ENCODE assay signal across 1 cellular context in the genomic region with DNA sequence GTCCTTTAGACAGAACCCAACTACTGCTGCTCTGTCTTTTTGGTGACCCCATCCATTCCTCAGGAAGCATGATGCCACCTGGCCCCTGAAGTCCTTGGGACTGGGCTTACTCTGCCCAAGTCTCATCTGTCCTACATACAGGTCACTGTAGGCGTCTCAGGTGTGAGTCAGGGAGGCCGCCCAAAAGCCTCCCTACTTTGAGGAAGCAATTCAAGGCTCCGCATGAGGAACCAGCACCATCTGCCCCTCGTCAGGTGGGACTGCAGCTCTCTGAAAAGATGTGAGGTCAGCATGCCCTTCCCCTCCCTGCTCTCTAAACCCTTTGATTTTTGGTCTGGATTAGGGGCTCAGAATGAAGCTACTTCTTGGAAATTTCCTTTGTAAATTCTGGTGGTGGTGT.
A peak's percentile ranks its signal among the peaks of the same experiment; 100 is the strongest.
TF ChIP-seq lines count a peak whose summit lies in the region.

No MANE protein-coding gene starts in this region.

TF ChIP-seq in GM12878, 131 proteins besides CTCF, POLR2A, EP300 and RAD21 (continued from another document):
- TF ChIP-seq, protein P1, sequence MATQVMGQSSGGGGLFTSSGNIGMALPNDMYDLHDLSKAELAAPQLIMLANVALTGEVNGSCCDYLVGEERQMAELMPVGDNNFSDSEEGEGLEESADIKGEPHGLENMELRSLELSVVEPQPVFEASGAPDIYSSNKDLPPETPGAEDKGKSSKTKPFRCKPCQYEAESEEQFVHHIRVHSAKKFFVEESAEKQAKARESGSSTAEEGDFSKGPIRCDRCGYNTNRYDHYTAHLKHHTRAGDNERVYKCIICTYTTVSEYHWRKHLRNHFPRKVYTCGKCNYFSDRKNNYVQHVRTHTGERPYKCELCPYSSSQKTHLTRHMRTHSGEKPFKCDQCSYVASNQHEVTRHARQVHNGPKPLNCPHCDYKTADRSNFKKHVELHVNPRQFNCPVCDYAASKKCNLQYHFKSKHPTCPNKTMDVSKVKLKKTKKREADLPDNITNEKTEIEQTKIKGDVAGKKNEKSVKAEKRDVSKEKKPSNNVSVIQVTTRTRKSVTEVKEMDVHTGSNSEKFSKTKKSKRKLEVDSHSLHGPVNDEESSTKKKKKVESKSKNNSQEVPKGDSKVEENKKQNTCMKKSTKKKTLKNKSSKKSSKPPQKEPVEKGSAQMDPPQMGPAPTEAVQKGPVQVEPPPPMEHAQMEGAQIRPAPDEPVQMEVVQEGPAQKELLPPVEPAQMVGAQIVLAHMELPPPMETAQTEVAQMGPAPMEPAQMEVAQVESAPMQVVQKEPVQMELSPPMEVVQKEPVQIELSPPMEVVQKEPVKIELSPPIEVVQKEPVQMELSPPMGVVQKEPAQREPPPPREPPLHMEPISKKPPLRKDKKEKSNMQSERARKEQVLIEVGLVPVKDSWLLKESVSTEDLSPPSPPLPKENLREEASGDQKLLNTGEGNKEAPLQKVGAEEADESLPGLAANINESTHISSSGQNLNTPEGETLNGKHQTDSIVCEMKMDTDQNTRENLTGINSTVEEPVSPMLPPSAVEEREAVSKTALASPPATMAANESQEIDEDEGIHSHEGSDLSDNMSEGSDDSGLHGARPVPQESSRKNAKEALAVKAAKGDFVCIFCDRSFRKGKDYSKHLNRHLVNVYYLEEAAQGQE (IDR thresholded peaks at IDR 0.05; ENCODE audit: low read depth, low read length): no peak
- 0 out of 2 replicates have a peak, but pooled peaks have one; percentile 7 for TF ChIP-seq RUNX3 (IDR thresholded peaks at IDR 0.05; ENCODE audit: low read length)
- TF ChIP-seq ZNF207 (IDR thresholded peaks at IDR 0.05; ENCODE audit: borderline replicate concordance): 0 out of 2 replicates have a peak, but pooled peaks have one; percentile 31
- TF ChIP-seq, protein P2, sequence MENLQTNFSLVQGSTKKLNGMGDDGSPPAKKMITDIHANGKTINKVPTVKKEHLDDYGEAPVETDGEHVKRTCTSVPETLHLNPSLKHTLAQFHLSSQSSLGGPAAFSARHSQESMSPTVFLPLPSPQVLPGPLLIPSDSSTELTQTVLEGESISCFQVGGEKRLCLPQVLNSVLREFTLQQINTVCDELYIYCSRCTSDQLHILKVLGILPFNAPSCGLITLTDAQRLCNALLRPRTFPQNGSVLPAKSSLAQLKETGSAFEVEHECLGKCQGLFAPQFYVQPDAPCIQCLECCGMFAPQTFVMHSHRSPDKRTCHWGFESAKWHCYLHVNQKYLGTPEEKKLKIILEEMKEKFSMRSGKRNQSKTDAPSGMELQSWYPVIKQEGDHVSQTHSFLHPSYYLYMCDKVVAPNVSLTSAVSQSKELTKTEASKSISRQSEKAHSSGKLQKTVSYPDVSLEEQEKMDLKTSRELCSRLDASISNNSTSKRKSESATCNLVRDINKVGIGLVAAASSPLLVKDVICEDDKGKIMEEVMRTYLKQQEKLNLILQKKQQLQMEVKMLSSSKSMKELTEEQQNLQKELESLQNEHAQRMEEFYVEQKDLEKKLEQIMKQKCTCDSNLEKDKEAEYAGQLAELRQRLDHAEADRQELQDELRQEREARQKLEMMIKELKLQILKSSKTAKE (IDR thresholded peaks at IDR 0.05; ENCODE audit: low read depth, poor library complexity, severe bottlenecking): no peak
- TF ChIP-seq KAT2A (conservative IDR thresholded peaks at IDR 0.05; ENCODE audit: control insufficient read depth, low read depth, low read length): no peak
- no peak for TF ChIP-seq HDGF (IDR thresholded peaks at IDR 0.05)
- no peak for TF ChIP-seq CBX3 (IDR thresholded peaks at IDR 0.05; ENCODE audit: borderline replicate concordance, low read depth)
- TF ChIP-seq, protein P3, sequence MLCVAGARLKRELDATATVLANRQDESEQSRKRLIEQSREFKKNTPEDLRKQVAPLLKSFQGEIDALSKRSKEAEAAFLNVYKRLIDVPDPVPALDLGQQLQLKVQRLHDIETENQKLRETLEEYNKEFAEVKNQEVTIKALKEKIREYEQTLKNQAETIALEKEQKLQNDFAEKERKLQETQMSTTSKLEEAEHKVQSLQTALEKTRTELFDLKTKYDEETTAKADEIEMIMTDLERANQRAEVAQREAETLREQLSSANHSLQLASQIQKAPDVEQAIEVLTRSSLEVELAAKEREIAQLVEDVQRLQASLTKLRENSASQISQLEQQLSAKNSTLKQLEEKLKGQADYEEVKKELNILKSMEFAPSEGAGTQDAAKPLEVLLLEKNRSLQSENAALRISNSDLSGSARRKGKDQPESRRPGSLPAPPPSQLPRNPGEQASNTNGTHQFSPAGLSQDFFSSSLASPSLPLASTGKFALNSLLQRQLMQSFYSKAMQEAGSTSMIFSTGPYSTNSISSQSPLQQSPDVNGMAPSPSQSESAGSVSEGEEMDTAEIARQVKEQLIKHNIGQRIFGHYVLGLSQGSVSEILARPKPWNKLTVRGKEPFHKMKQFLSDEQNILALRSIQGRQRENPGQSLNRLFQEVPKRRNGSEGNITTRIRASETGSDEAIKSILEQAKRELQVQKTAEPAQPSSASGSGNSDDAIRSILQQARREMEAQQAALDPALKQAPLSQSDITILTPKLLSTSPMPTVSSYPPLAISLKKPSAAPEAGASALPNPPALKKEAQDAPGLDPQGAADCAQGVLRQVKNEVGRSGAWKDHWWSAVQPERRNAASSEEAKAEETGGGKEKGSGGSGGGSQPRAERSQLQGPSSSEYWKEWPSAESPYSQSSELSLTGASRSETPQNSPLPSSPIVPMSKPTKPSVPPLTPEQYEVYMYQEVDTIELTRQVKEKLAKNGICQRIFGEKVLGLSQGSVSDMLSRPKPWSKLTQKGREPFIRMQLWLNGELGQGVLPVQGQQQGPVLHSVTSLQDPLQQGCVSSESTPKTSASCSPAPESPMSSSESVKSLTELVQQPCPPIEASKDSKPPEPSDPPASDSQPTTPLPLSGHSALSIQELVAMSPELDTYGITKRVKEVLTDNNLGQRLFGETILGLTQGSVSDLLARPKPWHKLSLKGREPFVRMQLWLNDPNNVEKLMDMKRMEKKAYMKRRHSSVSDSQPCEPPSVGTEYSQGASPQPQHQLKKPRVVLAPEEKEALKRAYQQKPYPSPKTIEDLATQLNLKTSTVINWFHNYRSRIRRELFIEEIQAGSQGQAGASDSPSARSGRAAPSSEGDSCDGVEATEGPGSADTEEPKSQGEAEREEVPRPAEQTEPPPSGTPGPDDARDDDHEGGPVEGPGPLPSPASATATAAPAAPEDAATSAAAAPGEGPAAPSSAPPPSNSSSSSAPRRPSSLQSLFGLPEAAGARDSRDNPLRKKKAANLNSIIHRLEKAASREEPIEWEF (IDR thresholded peaks at IDR 0.05; ENCODE audit: insufficient replicate concordance, low read depth, low read length): no peak
- TF ChIP-seq HCFC1 (IDR thresholded peaks at IDR 0.05; ENCODE audit: low read length): no peak
- TF ChIP-seq, protein P4, sequence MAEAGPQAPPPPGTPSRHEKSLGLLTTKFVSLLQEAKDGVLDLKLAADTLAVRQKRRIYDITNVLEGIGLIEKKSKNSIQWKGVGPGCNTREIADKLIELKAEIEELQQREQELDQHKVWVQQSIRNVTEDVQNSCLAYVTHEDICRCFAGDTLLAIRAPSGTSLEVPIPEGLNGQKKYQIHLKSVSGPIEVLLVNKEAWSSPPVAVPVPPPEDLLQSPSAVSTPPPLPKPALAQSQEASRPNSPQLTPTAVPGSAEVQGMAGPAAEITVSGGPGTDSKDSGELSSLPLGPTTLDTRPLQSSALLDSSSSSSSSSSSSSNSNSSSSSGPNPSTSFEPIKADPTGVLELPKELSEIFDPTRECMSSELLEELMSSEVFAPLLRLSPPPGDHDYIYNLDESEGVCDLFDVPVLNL (IDR thresholded peaks at IDR 0.05; ENCODE audit: low read depth, low read length): no peak
- no peak for TF ChIP-seq SIN3A (IDR thresholded peaks at IDR 0.05; ENCODE audit: low read depth, low read length)
- no peak for TF ChIP-seq POU2F2 (IDR thresholded peaks at IDR 0.05; ENCODE audit: borderline replicate concordance, low read depth, low read length)
- 0 out of 2 replicates have a peak, but pooled peaks have one; percentile 22 for TF ChIP-seq NR2F1 (conservative IDR thresholded peaks at IDR 0.05)
- no peak for TF ChIP-seq BRCA1 (IDR thresholded peaks at IDR 0.05; ENCODE audit: low read depth, low read length)
- TF ChIP-seq, protein P5, sequence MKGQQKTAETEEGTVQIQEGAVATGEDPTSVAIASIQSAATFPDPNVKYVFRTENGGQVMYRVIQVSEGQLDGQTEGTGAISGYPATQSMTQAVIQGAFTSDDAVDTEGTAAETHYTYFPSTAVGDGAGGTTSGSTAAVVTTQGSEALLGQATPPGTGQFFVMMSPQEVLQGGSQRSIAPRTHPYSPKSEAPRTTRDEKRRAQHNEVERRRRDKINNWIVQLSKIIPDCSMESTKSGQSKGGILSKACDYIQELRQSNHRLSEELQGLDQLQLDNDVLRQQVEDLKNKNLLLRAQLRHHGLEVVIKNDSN (IDR thresholded peaks at IDR 0.05; ENCODE audit: borderline replicate concordance, extremely low read length, insufficient read depth, low read depth, low read length): no peak
- no peak for TF ChIP-seq SPI1 (IDR thresholded peaks at IDR 0.05; ENCODE audit: borderline replicate concordance, insufficient read depth, low read depth, low read length)
- no peak for TF ChIP-seq CREB1 (IDR thresholded peaks at IDR 0.05; ENCODE audit: low read depth)
- no peak for TF ChIP-seq BACH1 (IDR thresholded peaks at IDR 0.05; ENCODE audit: borderline replicate concordance)
- TF ChIP-seq SREBF2 (IDR thresholded peaks at IDR 0.05; ENCODE audit: low read length): no peak
- TF ChIP-seq YY1 (IDR thresholded peaks at IDR 0.05; ENCODE audit: low read depth, low read length): 0 out of 2 replicates have a peak, but pooled peaks have one; percentile 47
- TF ChIP-seq IKZF1 (conservative IDR thresholded peaks at IDR 0.05): peak; percentile 36
- TF ChIP-seq, protein P6, sequence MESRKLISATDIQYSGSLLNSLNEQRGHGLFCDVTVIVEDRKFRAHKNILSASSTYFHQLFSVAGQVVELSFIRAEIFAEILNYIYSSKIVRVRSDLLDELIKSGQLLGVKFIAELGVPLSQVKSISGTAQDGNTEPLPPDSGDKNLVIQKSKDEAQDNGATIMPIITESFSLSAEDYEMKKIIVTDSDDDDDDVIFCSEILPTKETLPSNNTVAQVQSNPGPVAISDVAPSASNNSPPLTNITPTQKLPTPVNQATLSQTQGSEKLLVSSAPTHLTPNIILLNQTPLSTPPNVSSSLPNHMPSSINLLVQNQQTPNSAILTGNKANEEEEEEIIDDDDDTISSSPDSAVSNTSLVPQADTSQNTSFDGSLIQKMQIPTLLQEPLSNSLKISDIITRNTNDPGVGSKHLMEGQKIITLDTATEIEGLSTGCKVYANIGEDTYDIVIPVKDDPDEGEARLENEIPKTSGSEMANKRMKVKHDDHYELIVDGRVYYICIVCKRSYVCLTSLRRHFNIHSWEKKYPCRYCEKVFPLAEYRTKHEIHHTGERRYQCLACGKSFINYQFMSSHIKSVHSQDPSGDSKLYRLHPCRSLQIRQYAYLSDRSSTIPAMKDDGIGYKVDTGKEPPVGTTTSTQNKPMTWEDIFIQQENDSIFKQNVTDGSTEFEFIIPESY (IDR thresholded peaks at IDR 0.05): no peak
- TF ChIP-seq TARDBP (IDR thresholded peaks at IDR 0.05; ENCODE audit: borderline replicate concordance): 0 out of 2 replicates have a peak, but pooled peaks have one; percentile 33
- TF ChIP-seq SMARCA5 (IDR thresholded peaks at IDR 0.05): peak; percentile 54; the same call in 1 of the 2 replicates
- peak; percentile 91 for TF ChIP-seq SMC3 (IDR thresholded peaks at IDR 0.05; ENCODE audit: borderline replicate concordance, low read length)
TF ChIP-seq in GM12878: peak in this region for 10.
